Comparison of ENCODE assay signal across 26 cellular contexts in the genomic region with DNA sequence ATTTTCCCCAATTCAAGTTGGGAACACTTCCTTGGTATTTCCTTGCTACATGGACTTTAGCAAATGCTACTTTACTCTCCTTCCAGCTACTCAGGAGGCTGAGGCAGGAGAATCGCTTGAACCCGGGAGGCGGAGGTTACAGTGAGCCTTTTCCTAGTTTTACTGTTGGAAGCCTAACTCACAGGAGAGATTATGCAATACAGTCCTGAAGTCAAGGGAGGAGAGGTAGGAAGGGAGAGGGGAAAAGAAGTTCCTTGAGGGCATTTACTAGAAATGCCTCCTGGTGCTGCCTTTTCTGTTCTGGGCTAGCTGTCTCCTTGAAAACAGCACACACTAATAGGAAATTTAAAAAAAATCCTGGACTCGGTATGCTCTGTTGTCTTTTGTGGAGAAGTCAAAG. TPM values are rescaled to one million over a fixed set of nuclear protein-coding genes. Genes with fewer than 3 reads are reported as not detected.
DNase-seq lines count a peak whose midpoint lies in the region; ATAC-seq, FAIRE-seq and TF ChIP-seq lines count a peak whose summit lies in the region.
"Had no signal": no experiment of that assay in that cellular context is flagged by ENCODE, and none has a peak within 500 bp of the region (broad histone marks: within the 10 kb centered on the region; RNA-seq: fewer than 3 reads in every experiment).

No MANE protein-coding gene starts in this region.

- no peak overlapping the region for H2BK5ac ChIP-seq in IMR-90 (ENCODE audit: low read depth, low read length, poor library complexity, severe bottlenecking)

- TF ChIP-seq CTCF in IMR-90 (conservative IDR thresholded peaks at IDR 0.05; ENCODE audit: low read depth, low read length) (no peak), D721Med (IDR thresholded peaks at IDR 0.05; ENCODE audit: insufficient read depth, missing control alignments) (no peak)

- TF ChIP-seq POLR2A in IMR-90 (IDR thresholded peaks at IDR 0.05; ENCODE audit: low read depth, low read length): no peak

- no peak overlapping the region for H2AFZ ChIP-seq in IMR-90 (replicated peaks; ENCODE audit: low read length, poor library complexity)

- H3K14ac ChIP-seq in IMR-90 (replicated peaks; ENCODE audit: low read depth, low read length): no peak overlapping the region

- peak overlapping the region; percentile 97 for H3K27ac Mint-ChIP-seq in activated naive CD4-positive, alpha-beta T cell treated with anti-CD3 and anti-CD28 coated beads, Interleukin-2, amount 50 U/mL, for 24 hours
- peak overlapping the region; percentile 86 for H3K27ac Mint-ChIP-seq in activated naive CD8-positive, alpha-beta T cell
- H3K27ac Mint-ChIP-seq: brain; CD8-positive, alpha-beta T cell; effector memory CD8-positive, alpha-beta T cell had no signal

- no peaks in the 10 kb centered on the region for H4K20me1 ChIP-seq in IMR-90 (ENCODE audit: insufficient read depth, low read length)

- H2BK120ac ChIP-seq in IMR-90 (ENCODE audit: low read depth, low read length): peak overlapping the region; percentile 13; the same call in 1 of the 2 replicates

- no peaks in the 10 kb centered on the region for H3K9me3 Mint-ChIP-seq in activated naive CD4-positive, alpha-beta T cell treated with anti-CD3 and anti-CD28 coated beads, Interleukin-2, amount 50 U/mL, for 24 hours
- H3K9me3 Mint-ChIP-seq in activated naive CD8-positive, alpha-beta T cell (ENCODE audit: low read depth): no peaks in the 10 kb centered on the region
- H3K9me3 Mint-ChIP-seq: brain; CD8-positive, alpha-beta T cell; effector memory CD8-positive, alpha-beta T cell; neural crest cell had no signal

- H3K23ac ChIP-seq in IMR-90 (ENCODE audit: low read depth, low read length): no peak overlapping the region

- dilution Hi-C loops in IMR-90 (cut with HindIII; ENCODE audit: low sequenced_read_pairs, unreplicated experiment): no loop called here

- H3K27me3 ChIP-seq in IMR-90 (ENCODE audit: control insufficient read depth, insufficient read depth, low read length): no peaks in the 10 kb centered on the region
- H3K27me3 ChIP-seq: esophagus muscularis mucosa, gastrocnemius medialis, uterus had no signal

- H4K91ac ChIP-seq in IMR-90 (ENCODE audit: insufficient read depth, low read depth, low read length): no peak overlapping the region

- CTCF ChIA-PET in IMR-90 (lab: Yijun Ruan, JAX): no interaction called here

- BruUV-seq in IMR-90 (replicated peaks; lab: Mats Ljungman, UMichigan): no TSS peak

- H3K27me3 Mint-ChIP-seq in activated naive CD4-positive, alpha-beta T cell treated with anti-CD3 and anti-CD28 coated beads, Interleukin-2, amount 50 U/mL, for 24 hours: no peaks in the 10 kb centered on the region
- H3K27me3 Mint-ChIP-seq in activated naive CD8-positive, alpha-beta T cell: no peaks in the 10 kb centered on the region

- no peak overlapping the region for H3K9ac ChIP-seq in IMR-90 (ENCODE audit: low read depth, low read length)

- H3K4me3 ChIP-seq in IMR-90 (ENCODE audit: insufficient read depth, low read depth, low read length): no peak overlapping the region
- H3K4me3 ChIP-seq: esophagus muscularis mucosa, gastrocnemius medialis, uterus had no signal

- no peak overlapping the region for H3K27ac ChIP-seq in IMR-90 (ENCODE audit: insufficient read depth, low read length)
- H3K27ac ChIP-seq: esophagus muscularis mucosa, gastrocnemius medialis, uterus had no signal

- FAIRE-seq in D721Med (lab: Jason Lieb, UNC): no peak
- FAIRE-seq: GM12891, islet of Langerhans had no signal

- H3K4me1 Mint-ChIP-seq in activated naive CD4-positive, alpha-beta T cell treated with anti-CD3 and anti-CD28 coated beads, Interleukin-2, amount 50 U/mL, for 24 hours: peaks cover 45% of the 10 kb centered on the region
- peaks cover 34% of the 10 kb centered on the region for H3K4me1 Mint-ChIP-seq in activated naive CD8-positive, alpha-beta T cell (ENCODE audit: low read depth)
- H3K4me1 Mint-ChIP-seq: brain, neural crest cell had no signal

- H3K9me1 ChIP-seq in IMR-90 (ENCODE audit: insufficient read depth, low read length): peaks cover 2% of the 10 kb centered on the region; the same call in 1 of the 2 replicates

- peak overlapping the region; percentile 10 for H3K4ac ChIP-seq in IMR-90 (ENCODE audit: low read depth, low read length)

- no peaks in the 10 kb centered on the region for H3K36me3 ChIP-seq in IMR-90 (ENCODE audit: control insufficient read depth, insufficient read depth, low read length)
- H3K36me3 ChIP-seq: esophagus muscularis mucosa, gastrocnemius medialis, uterus had no signal

- no peak overlapping the region for H3K4me2 ChIP-seq in IMR-90 (ENCODE audit: low read depth, low read length)

- H4K5ac ChIP-seq in IMR-90 (ENCODE audit: low read depth, low read length): no peak overlapping the region

- no peak for DNase-seq in activated naive CD4-positive, alpha-beta T cell treated with Interleukin-2 at 50 U/mL for 16 hours
- DNase-seq in IMR-90: no peak
- DNase-seq in D721Med (ENCODE audit: insufficient read length, low spot score): no peak
- no peak for DNase-seq in medulla oblongata (ENCODE audit: extremely low spot score)
- DNase-seq in DMS153 (lab: John Stamatoyannopoulos, UW): no peak
- DNase-seq: activated CD8-positive, alpha-beta memory T cell treated with anti-CD3 and anti-CD28 coated beads, Interleukin-2, amount 50 U/mL, for 48 hours; CD8-positive, alpha-beta T cell; DMS79; effector memory CD8-positive, alpha-beta T cell; gastrocnemius medialis; hippocampal formation; NCI-H1092; NCI-H187 treated with DMSO at 0.1 percent for 48 hours; NCI-H2227 treated with DMSO at 0.1 percent for 48 hours; uterus had no signal

- no peak overlapping the region for H3K56ac ChIP-seq in IMR-90 (ENCODE audit: extremely low read depth, insufficient read depth, low read length)

- no peak overlapping the region for H2AK5ac ChIP-seq in IMR-90 (ENCODE audit: low read depth, low read length)

- no peak overlapping the region for H2BK15ac ChIP-seq in IMR-90 (ENCODE audit: low read depth, low read length)

- intact Hi-C loops in IMR-90 (cut with micrococcal nuclease): loop anchor here (10.0 kb wide), 2 partner anchors 62 to 208 kb away; a partner anchor contains a TSS

- in situ Hi-C loops in IMR-90 (cut with MboI; ENCODE audit: low sequenced_read_pairs): no loop called here

- H3K18ac ChIP-seq in IMR-90 (ENCODE audit: low read depth, low read length): no peak overlapping the region

- no peaks in the 10 kb centered on the region for H3K79me1 ChIP-seq in IMR-90 (ENCODE audit: low read depth in 1 of 2, low read length in 2 of 2)

- WGBS in IMR-90 (ENCODE audit: extremely low coverage in 2 of 2, insufficient read length in 1 of 2), 2 experiments: no CpG with 5 or more reads among the region's 4 CpGs

- ATAC-seq in IMR-90 (ENCODE audit: low read depth): no peak
- ATAC-seq: CD8-positive, alpha-beta T cell; effector memory CD8-positive, alpha-beta T cell; gastrocnemius medialis; SK-N-SH treated with all-trans-retinoic acid at 6 μM for 48 hours had no signal

- no peaks in the 10 kb centered on the region for H3K36me3 Mint-ChIP-seq in activated naive CD4-positive, alpha-beta T cell treated with anti-CD3 and anti-CD28 coated beads, Interleukin-2, amount 50 U/mL, for 24 hours
- H3K36me3 Mint-ChIP-seq in activated naive CD8-positive, alpha-beta T cell: no peaks in the 10 kb centered on the region
- H3K36me3 Mint-ChIP-seq: brain; CD8-positive, alpha-beta T cell had no signal

- TF ChIP-seq RAD21 in IMR-90 (IDR thresholded peaks at IDR 0.05; ENCODE audit: low read length): no peak

- no peak overlapping the region for H2AK9ac ChIP-seq in IMR-90 (replicated peaks; ENCODE audit: low read depth, low read length, poor library complexity)

- no peak overlapping the region; the same call in 1 of the 2 replicates for H2BK20ac ChIP-seq in IMR-90 (ENCODE audit: low read depth, low read length)

- no peak overlapping the region for H4K8ac ChIP-seq in IMR-90 (ENCODE audit: low read depth in 2 of 2, low read length in 2 of 2)

- H3K4me3 Mint-ChIP-seq in activated naive CD4-positive, alpha-beta T cell treated with anti-CD3 and anti-CD28 coated beads, Interleukin-2, amount 50 U/mL, for 24 hours: peak overlapping the region; percentile 88
- peak overlapping the region; percentile 71 for H3K4me3 Mint-ChIP-seq in activated naive CD8-positive, alpha-beta T cell
- H3K4me3 Mint-ChIP-seq: brain, neural crest cell had no signal

- no peaks in the 10 kb centered on the region for H3K9me3 ChIP-seq in IMR-90 (ENCODE audit: control insufficient read depth, insufficient read depth, low read length)
- H3K9me3 ChIP-seq: esophagus muscularis mucosa, gastrocnemius medialis, uterus had no signal

- peaks cover 6% of the 10 kb centered on the region for H3K4me1 ChIP-seq in IMR-90 (ENCODE audit: control insufficient read depth, insufficient read depth, low read length)
- H3K4me1 ChIP-seq: gastrocnemius medialis, uterus had no signal

- POLR2A ChIA-PET in IMR-90 (lab: Charles Lee; ENCODE audit: unreplicated experiment): no interaction called here

TF ChIP-seq in IMR-90, 13 proteins besides CTCF, POLR2A, EP300 and RAD21:
- peak; percentile 39 for TF ChIP-seq CEBPB (IDR thresholded peaks at IDR 0.05; ENCODE audit: low read depth, low read length)
- no peak for TF ChIP-seq MAZ (IDR thresholded peaks at IDR 0.05; ENCODE audit: borderline replicate concordance, low read depth, low read length)

RNA-seq across cellular contexts. Expression of a gene that starts 6.2 kb away (rescaled TPM):
- total RNA-seq in IMR-90 (2012; rRNA removed): not detected in 2 replicates
- polyA plus RNA-seq in IMR-90 (2012; rRNA removed): not detected in 2 replicates
- not detected in 2 replicates for polyA plus RNA-seq in IMR-90 (2012; cell fraction: cytosol; rRNA removed)
- polyA plus RNA-seq in IMR-90 (2012; cell fraction: nucleus; rRNA removed; ENCODE audit: low replicate concordance): not detected in 2 replicates
- total RNA-seq: esophagus muscularis mucosa, LHCN-M2, lower leg skin, neural crest cell, temporal lobe had no signal
